In the genomic region with DNA sequence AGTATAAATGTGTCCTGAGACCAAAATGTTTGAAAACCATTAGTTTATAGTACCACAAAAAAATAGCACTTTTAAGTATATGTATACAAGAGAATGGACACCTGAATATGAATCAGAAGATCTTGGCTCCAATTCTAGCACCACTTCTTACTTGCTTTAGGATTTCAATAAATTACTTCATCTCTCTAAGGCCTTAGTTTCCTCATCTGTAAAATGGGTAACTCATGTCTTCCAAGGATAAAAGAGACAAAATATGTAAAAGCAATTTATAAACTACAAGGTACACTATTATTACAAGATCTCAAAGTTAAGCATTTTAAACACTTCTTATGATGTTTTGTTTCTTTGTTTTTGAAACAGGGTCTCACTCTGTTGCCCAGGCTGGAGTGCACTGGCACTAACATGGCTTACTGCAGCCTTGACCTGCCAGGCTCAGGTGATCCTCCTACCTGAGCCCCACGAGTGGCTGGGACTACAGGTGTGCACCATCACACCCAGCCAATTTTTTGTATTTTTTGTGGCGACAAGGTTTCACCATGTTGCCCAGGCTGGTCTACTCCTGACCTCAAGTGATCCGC, we compare ENCODE assay signal across 30 cellular contexts.
"Had no signal": no experiment of that assay in that cellular context is flagged by ENCODE, and none has a peak within 500 bp of the region (broad histone marks: within the 10 kb centered on the region; RNA-seq: fewer than 3 reads in every experiment).

No MANE protein-coding gene starts in this region.

- DNase-seq: activated CD4-positive, alpha-beta memory T cell treated with anti-CD3 and anti-CD28 coated beads for 36 hours; activated CD4-positive, alpha-beta T cell treated with anti-CD3 and anti-CD28 coated beads for 1 hour; activated CD4-positive, alpha-beta T cell treated with anti-CD3 and anti-CD28 coated beads for 48 hours; activated CD4-positive, alpha-beta T cell treated with anti-CD3 and anti-CD28 coated beads, Interleukin-2, amount 50 U/mL, for 1 hour; activated CD8-positive, alpha-beta memory T cell treated with anti-CD3 and anti-CD28 coated beads, Interleukin-2, amount 10 ng/mL, durations not matched to agents 7 days and 5 days; activated CD8-positive, alpha-beta memory T cell treated with anti-CD3 and anti-CD28 coated beads, Interleukin-2, amount 50 U/mL, for 4 hours; activated CD8-positive, alpha-beta T cell treated with anti-CD3 and anti-CD28 coated beads, Interleukin-2, amount 10 ng/mL, durations not matched to agents 7 days and 5 days; activated effector memory CD4-positive, alpha-beta T cell treated with anti-CD3 and anti-CD28 coated beads, Interleukin-2, amount 50 U/mL, for 16 hours; activated naive CD4-positive, alpha-beta T cell treated with anti-CD3 and anti-CD28 coated beads for 36 hours; activated naive CD8-positive, alpha-beta T cell treated with anti-CD3 and anti-CD28 coated beads for 36 hours; activated naive CD8-positive, alpha-beta T cell treated with anti-CD3 and anti-CD28 coated beads, Interleukin-2, amount 50 U/mL, for 24 hours; activated T-cell treated with anti-CD3 and anti-CD28 coated beads, Interleukin-2, amount 50 U/mL, for 1 hour; activated T-cell treated with anti-CD3 and anti-CD28 coated beads, Interleukin-2, amount 50 U/mL, for 48 hours; adrenal gland; amygdala; aorta; body of pancreas; caudate nucleus; cortex of kidney; dermis blood vessel endothelial cell; effector CD4-positive, alpha-beta T cell; effector memory CD8-positive, alpha-beta T cell; erythroblast; foreskin keratinocyte; gastrocnemius medialis; glutamatergic neuron; heart left ventricle; T-helper 2 cell had no signal

- H3K4me1 ChIP-seq: foreskin keratinocyte had no signal

- H3K36me3 ChIP-seq: adrenal gland, gastrocnemius medialis had no signal

- H3K27me3 ChIP-seq: adrenal gland, body of pancreas, esophagus muscularis mucosa, foreskin keratinocyte, gastrocnemius medialis, heart left ventricle had no signal

- ATAC-seq: activated CD8-positive, alpha-beta memory T cell treated with anti-CD3 and anti-CD28 coated beads, Interleukin-2, amount 10 ng/mL, durations not matched to agents 7 days and 5 days; activated CD8-positive, alpha-beta T cell treated with anti-CD3 and anti-CD28 coated beads, Interleukin-2, amount 10 ng/mL, durations not matched to agents 7 days and 5 days; activated naive CD8-positive, alpha-beta T cell treated with anti-CD3 and anti-CD28 coated beads, Interleukin-2, amount 50 U/mL, for 24 hours; body of pancreas; effector memory CD8-positive, alpha-beta T cell; foreskin keratinocyte; gastrocnemius medialis; heart left ventricle had no signal

- H3K9me3 ChIP-seq: adrenal gland, body of pancreas, esophagus muscularis mucosa, gastrocnemius medialis, heart left ventricle had no signal

- H3K27ac ChIP-seq: adrenal gland, body of pancreas, esophagus muscularis mucosa, foreskin keratinocyte, gastrocnemius medialis, heart left ventricle had no signal

- H3K4me3 ChIP-seq: adrenal gland, body of pancreas, esophagus muscularis mucosa, gastrocnemius medialis, heart left ventricle had no signal

- FAIRE-seq: colon had no signal
